Comparison of ENCODE assay signal across 8 cellular contexts in genomic region chr15:63986751-63987341, GRCh38. TPM values are rescaled to one million over a fixed set of nuclear protein-coding genes. Genes with fewer than 3 reads are reported as not detected.
DNase-seq lines count a peak whose midpoint lies in the region; ATAC-seq lines count a peak whose summit lies in the region.

No MANE protein-coding gene starts in this region.

- H3K18ac ChIP-seq in neuronal stem cell (ENCODE audit: low read length) = no peak overlapping the region

- H3K14ac ChIP-seq in neuronal stem cell (ENCODE audit: low read length) = no peak overlapping the region

- peaks cover 92% of the 10 kb centered on the region for H3K4me1 ChIP-seq in Karpas-422 (ENCODE audit: low read length)
- peaks cover 27% of the 10 kb centered on the region for H3K4me1 ChIP-seq in right cardiac atrium (ENCODE audit: control insufficient read depth, insufficient read depth, low read length)
- H3K4me1 ChIP-seq in neuronal stem cell (ENCODE audit: control insufficient read depth in 2 of 2, insufficient read depth in 1 of 2, low read depth in 1 of 2, low read length in 2 of 2) = peaks cover 9 to 13% of the 10 kb centered on the region in 2 donors

- H3K79me2 ChIP-seq in Karpas-422 (ENCODE audit: low read length) = peaks cover 20% of the 10 kb centered on the region

- H3K4me3 ChIP-seq in Karpas-422 (ENCODE audit: low read length) = peak overlapping the region; percentile 5; the same call in 1 of the 2 replicates
- no peak overlapping the region for H3K4me3 ChIP-seq in right cardiac atrium (ENCODE audit: low read length)
- no peak overlapping the region for H3K4me3 ChIP-seq in neuronal stem cell (ENCODE audit: low read length in 2 of 2)

- DNase-seq in Karpas-422 (peak; percentile 92), right cardiac atrium (no peak), neuronal stem cell (ENCODE audit: low spot score) (no peak), G401 (ENCODE audit: low spot score) (no peak), NCI-H748 treated with DMSO at 0.1 percent for 48 hours (lab: John Stamatoyannopoulos, UW) (no peak), retina (no peak)

- H4K20me1 ChIP-seq in Karpas-422 (ENCODE audit: insufficient read depth, low read depth, low read length) = no peaks in the 10 kb centered on the region

- H3K27me3 ChIP-seq in Karpas-422 (ENCODE audit: low read length) (no peaks in the 10 kb centered on the region), right cardiac atrium (ENCODE audit: control insufficient read depth, insufficient read depth) (no peaks in the 10 kb centered on the region), neuronal stem cell (ENCODE audit: control insufficient read depth in 3 of 3, insufficient read depth in 3 of 3, low read depth in 1 of 3, low read length in 3 of 3) (no peaks in the 10 kb centered on the region)

- no peak overlapping the region for H2BK120ac ChIP-seq in neuronal stem cell (ENCODE audit: low read depth, low read length)

- no peak overlapping the region for H2BK12ac ChIP-seq in neuronal stem cell (ENCODE audit: low read length)

- peak; percentile 69 for ATAC-seq in GM18502 (IDR thresholded peaks at IDR 0.05; ENCODE audit: poor library complexity, unreplicated experiment)
- peak; percentile 63 for ATAC-seq in GM21619 (IDR thresholded peaks at IDR 0.05; ENCODE audit: unreplicated experiment)
- no peak for ATAC-seq in right cardiac atrium

- peak overlapping the region; percentile 96 for H3K27ac ChIP-seq in Karpas-422 (ENCODE audit: low read length)
- H3K27ac ChIP-seq in right cardiac atrium (ENCODE audit: low read length) = peak overlapping the region; percentile 91
- H3K27ac ChIP-seq in neuronal stem cell (replicated peaks; ENCODE audit: low read length) = no peak overlapping the region

- WGBS in right cardiac atrium = 69% methylated on average over 3 of the region's 3 CpGs
- WGBS in neuronal stem cell (ENCODE audit: extremely low coverage in 2 of 2, insufficient read length in 2 of 2, insufficient replicate concordance in 1 of 2), 2 donors = no CpG with 5 or more reads among the region's 3 CpGs

- H2AK5ac ChIP-seq in neuronal stem cell (ENCODE audit: low read depth, low read length) = no peak overlapping the region

- no peaks in the 10 kb centered on the region for H3K79me1 ChIP-seq in neuronal stem cell (ENCODE audit: low read depth, low read length)

- peak overlapping the region; percentile 63 for H3K9ac ChIP-seq in Karpas-422 (ENCODE audit: low read length)
- no peak overlapping the region for H3K9ac ChIP-seq in neuronal stem cell (ENCODE audit: low read depth, low read length, poor library complexity)

- H4K8ac ChIP-seq in neuronal stem cell (ENCODE audit: low read depth, low read length) = no peak overlapping the region

- intact Hi-C loops in right cardiac atrium (cut with DNase I) = loop anchor here in 1 of 4 donors (10.0 kb wide), 1 partner anchor 58 kb away; the partner anchor contains the start of gene DAPK2

- H3K4me2 ChIP-seq in Karpas-422 (ENCODE audit: low read depth, low read length, poor library complexity, severe bottlenecking) (peak overlapping the region; percentile 55), neuronal stem cell (ENCODE audit: insufficient read depth, low read length, poor library complexity, severe bottlenecking) (no peak overlapping the region)

- H3K9me3 ChIP-seq in Karpas-422 (ENCODE audit: low read length) (no peaks in the 10 kb centered on the region), right cardiac atrium (ENCODE audit: control insufficient read depth, low read length) (no peaks in the 10 kb centered on the region), neuronal stem cell (replicated peaks in 1 of 2; ENCODE audit: control insufficient read depth in 2 of 2, insufficient read depth in 1 of 2, low read depth in 1 of 2, low read length in 2 of 2) (no peaks in the 10 kb centered on the region)

- in situ Hi-C loops in G401 (cut with HindIII; ENCODE audit: low sequenced_read_pairs) = no loop called here

- H2BK5ac ChIP-seq in neuronal stem cell (ENCODE audit: low read length) = no peak overlapping the region

- no peak overlapping the region for H4K91ac ChIP-seq in neuronal stem cell (ENCODE audit: low read depth, low read length, poor library complexity)

- no peaks in the 10 kb centered on the region for H3K9me2 ChIP-seq in Karpas-422 (replicated peaks; ENCODE audit: insufficient read depth, low read length)

- no peak overlapping the region for H3K4ac ChIP-seq in neuronal stem cell (ENCODE audit: low read length)

- peak overlapping the region; percentile 22; the same call in 1 of the 2 replicates for H2AFZ ChIP-seq in Karpas-422 (ENCODE audit: low read length)
- no peak overlapping the region for H2AFZ ChIP-seq in neuronal stem cell (ENCODE audit: low read length)

- no peak overlapping the region for H2BK15ac ChIP-seq in neuronal stem cell (ENCODE audit: low read length)

- no peak overlapping the region for H3K23ac ChIP-seq in neuronal stem cell (ENCODE audit: low read depth, low read length, poor library complexity)

- H3K36me3 ChIP-seq in Karpas-422 (ENCODE audit: insufficient read depth, low read length) = no peaks in the 10 kb centered on the region
- H3K36me3 ChIP-seq in neuronal stem cell (replicated peaks in 1 of 2; ENCODE audit: control insufficient read depth in 2 of 2, insufficient read depth in 2 of 2, low read length in 2 of 2) = no peaks in the 10 kb centered on the region

RNA-seq across cellular contexts. Expression of gene DAPK2, which starts 59.4 kb away (rescaled TPM):
- 40.4 and 56.4 TPM in 2 replicates for total RNA-seq in Karpas-422 (2014; rRNA removed; shearing (Covaris generic); ENCODE audit: low replicate concordance)
- total RNA-seq in right cardiac atrium = 10 to 100 TPM; 83.5 to 95.1 (median 88.1) TPM
- 48.8 TPM for polyA plus RNA-seq in right cardiac atrium
- 2.7 TPM for polyA plus RNA-seq in neuronal stem cell (2013, experiment 1 of 2)
- 2.3 TPM for polyA plus RNA-seq in neuronal stem cell (2013, experiment 2 of 2)
- 24.4 and 26.9 TPM in 2 replicates for total RNA-seq in G401 (2014; rRNA removed; shearing (Covaris generic))

Comparison
In these comparisons a context has a peak if more than half of its experiments do, and no peak if none do; other contexts are left out.
1. ATAC-seq: peak in GM18502 (single experiment) and GM21619 (single experiment); none in right cardiac atrium (0 of 2).